Comparison of ENCODE assay signal across 19 cellular contexts in genomic region chr2:46431481-46432235, GRCh38. TPM values are rescaled to one million over a fixed set of nuclear protein-coding genes. Genes with fewer than 3 reads are reported as not detected.
A peak's percentile ranks its signal among the peaks of the same experiment; 100 is the strongest.
DNase-seq lines count a peak whose midpoint lies in the region; ATAC-seq lines count a peak whose summit lies in the region.
"Had no signal": no experiment of that assay in that cellular context is flagged by ENCODE, and none has a peak within 500 bp of the region (broad histone marks: within the 10 kb centered on the region; RNA-seq: fewer than 3 reads in every experiment).

No MANE protein-coding gene starts in this region.

- H3K36me3 ChIP-seq in CD4-positive, CD25-positive, alpha-beta regulatory T cell (ENCODE audit: control insufficient read depth, insufficient read depth, low read length), result no peaks in the 10 kb centered on the region
- H3K36me3 ChIP-seq: right atrium auricular region had no signal

- intact Hi-C loops in activated T-helper 2 cell treated with anti-CD3 and anti-CD28 coated beads, Interferon-gamma antibody, Interleukin-2, Interleukin-4, amounts not matched to agents 10 μg/mL and 5 μg/mL and 100 μg/mL, durations not matched to agents 14 hours and 24 hours and 36 hours (cut with micrococcal nuclease), result no loop called here
- intact Hi-C loops in activated CD4-positive, alpha-beta memory T cell treated with anti-CD3 and anti-CD28 coated beads for 36 hours (cut with micrococcal nuclease), result no loop called here

- H3K27me3 ChIP-seq in CD4-positive, CD25-positive, alpha-beta regulatory T cell (ENCODE audit: control insufficient read depth, insufficient read depth, low read length), result no peaks in the 10 kb centered on the region
- H3K27me3 ChIP-seq: right atrium auricular region had no signal

- H3K9me3 Mint-ChIP-seq in CD4-positive, CD25-positive, alpha-beta regulatory T cell, result peaks cover 0 to 4% (median 0%) of the 10 kb centered on the region in 7 donors
- H3K9me3 Mint-ChIP-seq in activated T-helper 2 cell treated with anti-CD3 and anti-CD28 coated beads, Interferon-gamma antibody, Interleukin-2, Interleukin-4, amounts not matched to agents 10 μg/mL and 5 μg/mL and 100 μg/mL, durations not matched to agents 14 hours and 24 hours and 36 hours, result peaks cover 6% of the 10 kb centered on the region
- H3K9me3 Mint-ChIP-seq in activated T-cell treated with anti-CD3 and anti-CD28 coated beads, Interleukin-2, amount 50 U/mL, for 4 hours, result no peaks in the 10 kb centered on the region
- peaks cover 6% of the 10 kb centered on the region for H3K9me3 Mint-ChIP-seq in activated CD4-positive, alpha-beta memory T cell treated with anti-CD3 and anti-CD28 coated beads for 36 hours
- H3K9me3 Mint-ChIP-seq: stimulated activated naive B cell treated with anti-CD40 and anti-IgM and Interleukin-4, amounts not matched to agents 10 μg/mL and 1 μg/mL and 100 μg/mL, for 72 hours had no signal

- DNase-seq in CD4-positive, CD25-positive, alpha-beta regulatory T cell, result no peak
- DNase-seq in GM03348 (ENCODE audit: low spot score) (peak; percentile 34), fibroblast of peridontal ligament (ENCODE audit: extremely low read depth) (peak; percentile 83), ecto neural progenitor cell (ENCODE audit: low spot score) (no peak)
- no peak for DNase-seq in activated T-helper 2 cell treated with anti-CD3 and anti-CD28 coated beads, Interferon-gamma antibody, Interleukin-2, Interleukin-4, amounts not matched to agents 10 μg/mL and 5 μg/mL and 100 μg/mL, durations not matched to agents 14 hours and 24 hours and 36 hours (ENCODE audit: low spot score)
- DNase-seq in activated T-cell treated with anti-CD3 and anti-CD28 coated beads, Interleukin-2, amount 50 U/mL, for 4 hours, result no peak
- DNase-seq in activated CD4-positive, alpha-beta memory T cell treated with anti-CD3 and anti-CD28 coated beads for 36 hours, result no peak
- DNase-seq: activated naive CD4-positive, alpha-beta T cell treated with anti-CD3 and anti-CD28 coated beads, Interleukin-2, amount 50 U/mL, for 16 hours; NCI-H2081 treated with DMSO at 0.1 percent for 48 hours; nephron progenitor cell; stimulated activated CD4-positive, alpha-beta T cell treated with anti-CD3 and anti-CD28 coated beads, Interleukin-4, amount 100 ng/mL, for 4 hours; stimulated activated naive B cell treated with anti-CD40 and anti-IgM and Interleukin-4, amounts not matched to agents 10 μg/mL and 1 μg/mL and 100 μg/mL, for 72 hours had no signal

- POLR2A ChIA-PET in activated CD4-positive, alpha-beta memory T cell treated with anti-CD3 and anti-CD28 coated beads for 36 hours (lab: Charles Lee), result no interaction called here

- no peak overlapping the region for H3K27ac ChIP-seq in CD4-positive, CD25-positive, alpha-beta regulatory T cell (ENCODE audit: insufficient read depth, low read length, poor library complexity, severe bottlenecking)
- H3K27ac ChIP-seq: coronary artery, right atrium auricular region had no signal

- no peak for ATAC-seq in CD4-positive, CD25-positive, alpha-beta regulatory T cell (ENCODE audit: low read depth in 2 of 2)
- ATAC-seq in activated T-cell treated with anti-CD3 and anti-CD28 coated beads, Interleukin-2, amount 50 U/mL, for 4 hours, result no peak
- no peak for ATAC-seq in HG02571 (IDR thresholded peaks at IDR 0.05; ENCODE audit: unreplicated experiment)
- ATAC-seq: stimulated activated naive B cell treated with anti-CD40 and anti-IgM and Interleukin-4, amounts not matched to agents 10 μg/mL and 1 μg/mL and 100 μg/mL, for 72 hours had no signal

- peaks cover 15% of the 10 kb centered on the region for H3K27me3 Mint-ChIP-seq in CD4-positive, CD25-positive, alpha-beta regulatory T cell
- no peaks in the 10 kb centered on the region for H3K27me3 Mint-ChIP-seq in activated T-helper 2 cell treated with anti-CD3 and anti-CD28 coated beads, Interferon-gamma antibody, Interleukin-2, Interleukin-4, amounts not matched to agents 10 μg/mL and 5 μg/mL and 100 μg/mL, durations not matched to agents 14 hours and 24 hours and 36 hours (ENCODE audit: low read depth)
- H3K27me3 Mint-ChIP-seq in activated T-cell treated with anti-CD3 and anti-CD28 coated beads, Interleukin-2, amount 50 U/mL, for 4 hours (ENCODE audit: low read depth), result peaks cover 2% of the 10 kb centered on the region
- H3K27me3 Mint-ChIP-seq in activated CD4-positive, alpha-beta memory T cell treated with anti-CD3 and anti-CD28 coated beads for 36 hours, result peaks cover 3% of the 10 kb centered on the region

- H3K4me1 ChIP-seq in CD4-positive, CD25-positive, alpha-beta regulatory T cell (ENCODE audit: control insufficient read depth, insufficient read depth, low read length, poor library complexity, severe bottlenecking), result no peaks in the 10 kb centered on the region

- H3K27ac Mint-ChIP-seq in CD4-positive, CD25-positive, alpha-beta regulatory T cell, result peak overlapping the region; percentile 4 to 21 (median 6)
- peak overlapping the region; percentile 30 for H3K27ac Mint-ChIP-seq in activated T-helper 2 cell treated with anti-CD3 and anti-CD28 coated beads, Interferon-gamma antibody, Interleukin-2, Interleukin-4, amounts not matched to agents 10 μg/mL and 5 μg/mL and 100 μg/mL, durations not matched to agents 14 hours and 24 hours and 36 hours
- no peak overlapping the region for H3K27ac Mint-ChIP-seq in activated CD4-positive, alpha-beta memory T cell treated with anti-CD3 and anti-CD28 coated beads for 36 hours
- H3K27ac Mint-ChIP-seq: nephron progenitor cell; stimulated activated naive B cell treated with anti-CD40 and anti-IgM and Interleukin-4, amounts not matched to agents 10 μg/mL and 1 μg/mL and 100 μg/mL, for 72 hours had no signal

- H3K36me3 Mint-ChIP-seq in CD4-positive, CD25-positive, alpha-beta regulatory T cell, result no peaks in the 10 kb centered on the region
- peaks cover 8% of the 10 kb centered on the region for H3K36me3 Mint-ChIP-seq in activated T-helper 2 cell treated with anti-CD3 and anti-CD28 coated beads, Interferon-gamma antibody, Interleukin-2, Interleukin-4, amounts not matched to agents 10 μg/mL and 5 μg/mL and 100 μg/mL, durations not matched to agents 14 hours and 24 hours and 36 hours (ENCODE audit: low read depth)
- H3K36me3 Mint-ChIP-seq in activated T-cell treated with anti-CD3 and anti-CD28 coated beads, Interleukin-2, amount 50 U/mL, for 4 hours (ENCODE audit: insufficient read depth), result no peaks in the 10 kb centered on the region
- peaks cover 3% of the 10 kb centered on the region for H3K36me3 Mint-ChIP-seq in activated CD4-positive, alpha-beta memory T cell treated with anti-CD3 and anti-CD28 coated beads for 36 hours
- H3K36me3 Mint-ChIP-seq: stimulated activated naive B cell treated with anti-CD40 and anti-IgM and Interleukin-4, amounts not matched to agents 10 μg/mL and 1 μg/mL and 100 μg/mL, for 72 hours had no signal

- CTCF ChIA-PET in activated CD4-positive, alpha-beta memory T cell treated with anti-CD3 and anti-CD28 coated beads for 36 hours (lab: Charles Lee), result interaction anchor here (0.6 kb wide), 1 partner anchor 840 kb away, joined by 3 read pairs; no protein-coding TSS in a partner anchor

- peaks cover 0 to 27% (median 7%) of the 10 kb centered on the region in 4 donors for H3K4me1 Mint-ChIP-seq in CD4-positive, CD25-positive, alpha-beta regulatory T cell
- H3K4me1 Mint-ChIP-seq in activated T-helper 2 cell treated with anti-CD3 and anti-CD28 coated beads, Interferon-gamma antibody, Interleukin-2, Interleukin-4, amounts not matched to agents 10 μg/mL and 5 μg/mL and 100 μg/mL, durations not matched to agents 14 hours and 24 hours and 36 hours (ENCODE audit: low read depth), result peaks cover 65% of the 10 kb centered on the region
- H3K4me1 Mint-ChIP-seq in activated T-cell treated with anti-CD3 and anti-CD28 coated beads, Interleukin-2, amount 50 U/mL, for 4 hours (ENCODE audit: low read depth), result peaks cover 42% of the 10 kb centered on the region
- H3K4me1 Mint-ChIP-seq in activated CD4-positive, alpha-beta memory T cell treated with anti-CD3 and anti-CD28 coated beads for 36 hours (ENCODE audit: low read depth), result peaks cover 44% of the 10 kb centered on the region
- H3K4me1 Mint-ChIP-seq: nephron progenitor cell had no signal

- H3K4me3 Mint-ChIP-seq in CD4-positive, CD25-positive, alpha-beta regulatory T cell, result no peak overlapping the region
- H3K4me3 Mint-ChIP-seq in activated T-helper 2 cell treated with anti-CD3 and anti-CD28 coated beads, Interferon-gamma antibody, Interleukin-2, Interleukin-4, amounts not matched to agents 10 μg/mL and 5 μg/mL and 100 μg/mL, durations not matched to agents 14 hours and 24 hours and 36 hours (ENCODE audit: low read depth), result no peak overlapping the region
- H3K4me3 Mint-ChIP-seq in activated T-cell treated with anti-CD3 and anti-CD28 coated beads, Interleukin-2, amount 50 U/mL, for 4 hours, result no peak overlapping the region
- H3K4me3 Mint-ChIP-seq in activated CD4-positive, alpha-beta memory T cell treated with anti-CD3 and anti-CD28 coated beads for 36 hours, result no peak overlapping the region
- H3K4me3 Mint-ChIP-seq: nephron progenitor cell; stimulated activated naive B cell treated with anti-CD40 and anti-IgM and Interleukin-4, amounts not matched to agents 10 μg/mL and 1 μg/mL and 100 μg/mL, for 72 hours had no signal

- H3K9me3 ChIP-seq in CD4-positive, CD25-positive, alpha-beta regulatory T cell (ENCODE audit: control insufficient read depth in 2 of 2, low read length in 2 of 2), result no peaks in the 10 kb centered on the region

- no peak overlapping the region for H3K4me3 ChIP-seq in CD4-positive, CD25-positive, alpha-beta regulatory T cell (ENCODE audit: low read depth, low read length)
- H3K4me3 ChIP-seq: coronary artery, right atrium auricular region had no signal

RNA-seq across cellular contexts. Expression of gene TMEM247, which starts 47.7 kb away (rescaled TPM):
- total RNA-seq in CD4-positive, CD25-positive, alpha-beta regulatory T cell, result not detected
- not detected for polyA plus RNA-seq in CD4-positive, CD25-positive, alpha-beta regulatory T cell
- total RNA-seq in activated T-helper 2 cell treated with anti-CD3 and anti-CD28 coated beads, Interferon-gamma antibody, Interleukin-2, Interleukin-4, amounts not matched to agents 10 μg/mL and 5 μg/mL and 100 μg/mL, durations not matched to agents 14 hours and 24 hours and 36 hours, result not detected in 2 replicates
- total RNA-seq in activated T-cell treated with anti-CD3 and anti-CD28 coated beads, Interleukin-2, amount 50 U/mL, for 4 hours, result not detected
- total RNA-seq in activated CD4-positive, alpha-beta memory T cell treated with anti-CD3 and anti-CD28 coated beads for 36 hours, result not detected
- total RNA-seq: fibroblast of villous mesenchyme, H4, lower leg skin, right atrium auricular region, SK-MEL-5 had no signal

Comparison
In these comparisons a context has a peak if more than half of its experiments do, and no peak if none do; other contexts are left out.
1. DNase-seq: peak in GM03348 (single experiment) and fibroblast of peridontal ligament (single experiment); none in CD4-positive, CD25-positive, alpha-beta regulatory T cell (0 of 3), activated T-helper 2 cell treated with anti-CD3 and anti-CD28 coated beads, Interferon-gamma antibody, Interleukin-2, Interleukin-4, amounts not matched to agents 10 μg/mL and 5 μg/mL and 100 μg/mL, durations not matched to agents 14 hours and 24 hours and 36 hours (single experiment), activated T-cell treated with anti-CD3 and anti-CD28 coated beads, Interleukin-2, amount 50 U/mL, for 4 hours (single experiment), ecto neural progenitor cell (single experiment) and activated CD4-positive, alpha-beta memory T cell treated with anti-CD3 and anti-CD28 coated beads for 36 hours (single experiment).